ENCODE assay signal across 8 cellular contexts in the genomic region with DNA sequence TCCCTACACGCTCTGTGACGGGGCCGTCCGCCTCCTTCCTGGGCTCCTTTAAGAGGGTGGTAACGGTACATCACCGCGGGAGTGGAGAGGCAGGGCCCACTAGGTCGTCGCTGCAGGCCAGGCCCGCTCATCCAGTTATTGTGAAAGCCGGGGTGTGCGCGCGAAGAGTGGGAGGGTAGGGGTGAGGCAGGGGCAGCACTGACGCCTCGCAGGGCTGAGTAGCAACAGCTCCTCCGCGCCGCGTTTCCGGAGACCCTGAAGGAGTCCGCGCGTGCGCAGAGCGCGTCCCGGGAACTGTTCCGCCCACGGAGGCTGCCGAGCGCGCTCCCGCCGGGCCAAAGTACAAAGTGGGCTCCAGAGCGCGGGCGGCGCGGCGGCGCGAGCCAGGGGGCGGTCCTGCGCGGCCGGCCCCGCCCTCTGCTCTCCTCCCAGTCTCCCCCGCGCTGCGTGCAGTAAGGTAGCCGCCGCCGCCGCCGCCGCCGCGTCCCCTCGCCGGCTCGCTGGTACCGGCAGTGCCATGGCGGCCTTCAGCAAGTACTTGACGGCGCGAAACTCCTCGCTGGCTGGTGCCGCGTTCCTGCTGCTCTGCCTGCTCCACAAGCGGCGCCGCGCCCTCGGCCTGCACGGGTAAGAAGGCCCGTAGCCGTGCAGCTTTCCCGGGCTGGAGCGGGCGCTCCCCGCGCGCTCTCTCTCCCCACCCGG. TPM values are rescaled to one million over a fixed set of nuclear protein-coding genes. Genes with fewer than 3 reads are reported as not detected.
A peak's percentile ranks its signal among the peaks of the same experiment; 100 is the strongest.
DNase-seq lines count a peak whose midpoint lies in the region; ATAC-seq and TF ChIP-seq lines count a peak whose summit lies in the region.

A gene (plus strand): TSS at position 428 of the 702 bp plus-strand sequence. CDS start 90 bp downstream, at position 518.

- no peaks in the 10 kb centered on the region; the same call in 1 of the 2 replicates for H3K4me1 ChIP-seq in BE2C

- no peaks in the 10 kb centered on the region for H3K36me3 ChIP-seq in BE2C

- H3K27me3 ChIP-seq in BE2C, result no peaks in the 10 kb centered on the region
- H3K27me3 ChIP-seq in layer of hippocampus (ENCODE audit: control insufficient read depth, insufficient read depth, low read length), result no peaks in the 10 kb centered on the region

- peak; percentile 97 for ATAC-seq in HG03457 (IDR thresholded peaks at IDR 0.05; ENCODE audit: unreplicated experiment)

- H3K27ac ChIP-seq in layer of hippocampus (ENCODE audit: low read depth, low read length), result peak within 1 kb of the TSS; percentile 96

- no peaks in the 10 kb centered on the region for H3K9me3 ChIP-seq in BE2C

- peak within 1 kb of the TSS; percentile 81 for H3K4me3 ChIP-seq in BE2C (ENCODE audit: low read depth, low read length)
- H3K4me3 ChIP-seq in choroid plexus epithelial cell (ENCODE audit: low read depth, low read length), result peak within 1 kb of the TSS; percentile 83

- TF ChIP-seq CTCF in BE2C (IDR thresholded peaks at IDR 0.05; ENCODE audit: low read depth, low read length), result no peak
- TF ChIP-seq CTCF in choroid plexus epithelial cell (conservative IDR thresholded peaks at IDR 0.05; ENCODE audit: low read depth, low read length), result no peak

- DNase-seq in BE2C (peak; percentile 91), GM19240 (ENCODE audit: insufficient read length, low spot score) (peak; percentile 66), NCI-H524 treated with DMSO at 0.1 percent for 48 hours (lab: John Stamatoyannopoulos, UW) (peak; percentile 81), choroid plexus epithelial cell (ENCODE audit: low read depth) (peak; percentile 99)
- DNase-seq in activated CD4-positive, alpha-beta T cell treated with anti-CD3 and anti-CD28 coated beads for 4 hours, result peak; percentile 97
- peak; percentile 93 to 96 (median 93) for DNase-seq in stimulated activated CD4-positive, alpha-beta T cell treated with anti-CD3 and anti-CD28 coated beads, Interleukin-1b, Interleukin-23, amount 100 ng/mL, for 24 hours (ENCODE audit: low read depth in 4 of 4, low spot score in 1 of 4)

RNA-seq across cellular contexts. Expression of the gene that starts here (rescaled TPM):
- polyA plus RNA-seq in BE2C (2012; ENCODE audit: insufficient read depth, insufficient read length, low read depth), result 7.9 TPM

Comparison
In these comparisons a context has a peak if more than half of its experiments do, and no peak if none do; other contexts are left out.
1. Peak in every context shown above with its lines: DNase-seq, ATAC-seq, H3K4me3 ChIP-seq and H3K27ac ChIP-seq.